In the genomic region with DNA sequence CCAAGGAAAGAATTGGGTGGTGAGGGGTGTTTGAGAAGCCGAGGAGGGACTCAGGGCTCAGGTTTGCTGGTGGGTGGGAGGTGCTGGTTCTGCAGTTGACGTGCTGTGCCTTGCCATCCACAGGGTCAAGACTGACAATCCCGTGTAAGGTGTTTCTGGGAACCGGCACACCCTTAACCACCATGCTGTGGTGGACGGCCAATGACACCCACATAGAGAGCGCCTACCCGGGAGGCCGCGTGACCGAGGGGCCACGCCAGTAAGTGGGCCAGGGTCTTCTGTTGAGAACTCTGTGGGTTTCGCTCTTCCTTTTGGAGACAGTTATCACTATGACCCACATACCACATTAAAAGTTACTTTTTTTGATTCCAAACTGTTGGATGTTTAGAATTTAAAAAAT, we compare ENCODE assay signal across 17 cellular contexts. TPM values are rescaled to one million over a fixed set of nuclear protein-coding genes. Genes with fewer than 3 reads are reported as not detected.
A peak's percentile ranks its signal among the peaks of the same experiment; 100 is the strongest.
DNase-seq lines count a peak whose midpoint lies in the region; ATAC-seq, FAIRE-seq and TF ChIP-seq lines count a peak whose summit lies in the region.
"Had no signal": no experiment of that assay in that cellular context is flagged by ENCODE, and none has a peak within 500 bp of the region (broad histone marks: within the 10 kb centered on the region; RNA-seq: fewer than 3 reads in every experiment).

No MANE protein-coding gene starts in this region.

- H3K9me2 ChIP-seq in GM23338 (ENCODE audit: insufficient read depth) = 0 out of 2 replicates have a peak, but pooled peaks cover 4% of the 10 kb centered on the region

- no peaks in the 10 kb centered on the region for H3K27me3 ChIP-seq in GM23338 (ENCODE audit: insufficient read depth)
- H3K27me3 ChIP-seq in GM12878 (replicated peaks in 1 of 2; ENCODE audit: control insufficient read depth in 2 of 2, insufficient read depth in 2 of 2, low read length in 1 of 2) = no peaks in the 10 kb centered on the region
- no peaks in the 10 kb centered on the region for H3K27me3 ChIP-seq in neutrophil
- no peaks in the 10 kb centered on the region for H3K27me3 ChIP-seq in vagina

- no peak for TF ChIP-seq EP300 in GM12878 (IDR thresholded peaks at IDR 0.05; ENCODE audit: borderline replicate concordance in 1 of 2, control insufficient read depth in 1 of 2, low read depth in 2 of 2, low read length in 2 of 2)

- TF ChIP-seq RAD21 in GM12878 (IDR thresholded peaks at IDR 0.05; ENCODE audit: insufficient read depth, low read depth, low read length) = no peak

- WGBS in GM12878 (ENCODE audit: insufficient coverage, insufficient replicate concordance, low lambda C conversion rate, missing lambda C conversion rate) = 56% methylated on average over 12 of the region's 12 CpGs

- no peaks in the 10 kb centered on the region for H3K4me1 ChIP-seq in GM23338 (ENCODE audit: insufficient read depth)
- peaks cover 7% of the 10 kb centered on the region for H3K4me1 ChIP-seq in GM12878 (ENCODE audit: control insufficient read depth, insufficient read depth, low read length)
- H3K4me1 ChIP-seq in neutrophil (ENCODE audit: control insufficient read depth in 1 of 2, insufficient read depth in 1 of 2, low read depth in 1 of 2, low read length in 1 of 2) = peaks cover 8 to 11% of the 10 kb centered on the region in 2 experiments
- H3K4me1 ChIP-seq in vagina = peaks cover 38% of the 10 kb centered on the region
- H3K4me1 ChIP-seq: HAP-1 had no signal

- SMC1A ChIA-PET in GM12878 (lab: Charles Lee; ENCODE audit: uncharacterized antibody, unreplicated experiment) = interaction anchor here (0.6 to 7.4 kb wide), 24 partner anchors 11 to 219 kb away, joined by 3 to 157 read pairs (median 24); no protein-coding TSS in a partner anchor

- RAD21 ChIA-PET in GM12878 (lab: Charles Lee; ENCODE audit: unreplicated experiment) = interaction anchor here (0.6 to 6.1 kb wide), 22 partner anchors 10 to 231 kb away, joined by 3 to 115 read pairs (median 16); no protein-coding TSS in a partner anchor

- H3K4me2 ChIP-seq in GM23338 (no peak overlapping the region), GM12878 (ENCODE audit: control insufficient read depth, insufficient read depth) (no peak overlapping the region)

- H3K9me3 ChIP-seq in GM12878 (replicated peaks; ENCODE audit: control insufficient read depth, insufficient read depth, low read length) (no peaks in the 10 kb centered on the region; the same call in 2 of the 3 replicates), neutrophil (no peaks in the 10 kb centered on the region), vagina (no peaks in the 10 kb centered on the region)
- H3K9me3 ChIP-seq: HAP-1 had no signal

- H3K27ac Mint-ChIP-seq in GM23338 = no peak overlapping the region
- H3K27ac Mint-ChIP-seq: IgD-negative memory B cell had no signal

- DNase-seq in GM23338 (ENCODE audit: low spot score) = no peak
- DNase-seq in GM12878 (ENCODE audit: low read depth, low spot score) = no peak
- DNase-seq in vagina (ENCODE audit: extremely low spot score in 2 of 2) = no peak
- no peak for DNase-seq in NCI-H345 (lab: John Stamatoyannopoulos, UW)
- DNase-seq in head of caudate nucleus = no peak
- DNase-seq in glomerular visceral epithelial cell (ENCODE audit: extremely low spot score) = no peak
- DNase-seq: C1 segment of cervical spinal cord, DMS153, EL, NCI-H1417, NCI-H2029, NCI-H510A treated with DMSO at 0.1 percent for 48 hours, SHP77 treated with DMSO at 0.1 percent for 48 hours had no signal

- H3K79me2 ChIP-seq in GM23338 (replicated peaks; ENCODE audit: insufficient read depth) (no peaks in the 10 kb centered on the region), GM12878 (ENCODE audit: control insufficient read depth, insufficient read depth, low read length) (no peaks in the 10 kb centered on the region)

- no peak overlapping the region for H3K4me3 Mint-ChIP-seq in GM23338

- intact Hi-C loops in GM12878 (cut with micrococcal nuclease; ENCODE audit: unreplicated experiment) = loop anchor here (2.0 to 5.0 kb wide), 2 partner anchors 76 to 143 kb away; no protein-coding TSS in a partner anchor
- intact Hi-C loops in vagina (cut with DNase I) = loop anchor here (5.0 kb wide), 2 partner anchors 38 to 118 kb away; partner anchors contain the start of gene IL1R1
- intact Hi-C loops in head of caudate nucleus (cut with DNase I) = loop anchor here (5.0 kb wide), 1 partner anchor 218 kb away; no protein-coding TSS in a partner anchor

- in situ Hi-C loops in GM12878 (cut with MboI) = loop anchor here (5.0 kb wide), 3 partner anchors 213 to 423 kb away; no protein-coding TSS in a partner anchor

- BruUV-seq in GM12878 (replicated peaks; lab: Mats Ljungman, UMichigan) = no TSS peak

- no peaks in the 10 kb centered on the region for H3K9me3 Mint-ChIP-seq in GM23338
- H3K9me3 Mint-ChIP-seq: IgD-negative memory B cell had no signal

- H3K27ac ChIP-seq in GM23338 (ENCODE audit: low read depth) (no peak overlapping the region), GM12878 (ENCODE audit: control insufficient read depth, insufficient read depth) (peak overlapping the region; percentile 55), neutrophil (peak overlapping the region; percentile 70), vagina (peak overlapping the region; percentile 82)

- no peak for ATAC-seq in GM23338
- no peak for ATAC-seq in GM12878

- POLR2A ChIA-PET in GM12878 (lab: Charles Lee) = interaction anchor here (0.6 to 5.8 kb wide), 10 partner anchors 9 to 215 kb away, joined by 3 to 35 read pairs (median 7); no protein-coding TSS in a partner anchor

- H3K4me3 ChIP-seq in GM23338 (no peak overlapping the region), GM12878 (no peak overlapping the region), neutrophil (ENCODE audit: low read depth in 1 of 2, low read length in 1 of 2) (no peak overlapping the region), vagina (no peak overlapping the region)
- H3K4me3 ChIP-seq: HAP-1 had no signal

- no peak overlapping the region for H3K9ac ChIP-seq in GM12878 (ENCODE audit: control insufficient read depth, insufficient read depth, low read length)

- H4K20me1 ChIP-seq in GM23338 (replicated peaks; ENCODE audit: insufficient read depth) (0 out of 2 replicates have a peak, but pooled peaks cover 4% of the 10 kb centered on the region), GM12878 (ENCODE audit: control insufficient read depth, insufficient read depth) (no peaks in the 10 kb centered on the region)

- CTCF ChIA-PET in GM12878 (lab: Yijun Ruan, JAX) = interaction anchor here (0.8 to 15.7 kb wide), 13 partner anchors 9 to 214 kb away, joined by 3 to 370 read pairs (median 5); no protein-coding TSS in a partner anchor

- 0 out of 2 replicates have a peak overlapping the region, but pooled peaks have one; percentile 5 for H2AFZ ChIP-seq in GM23338
- no peak overlapping the region for H2AFZ ChIP-seq in GM12878 (ENCODE audit: control insufficient read depth, low read depth, low read length)

- no peaks in the 10 kb centered on the region for H3F3A ChIP-seq in GM23338 (replicated peaks; ENCODE audit: low read depth)

- H3K27me3 Mint-ChIP-seq in GM23338 (ENCODE audit: insufficient read depth, low read depth, poor library complexity) = peaks cover 5% of the 10 kb centered on the region

- TF ChIP-seq CTCF in GM23338 (conservative IDR thresholded peaks at IDR 0.05; ENCODE audit: low read depth in 2 of 2) = no peak
- TF ChIP-seq CTCF in GM12878 (IDR thresholded peaks at IDR 0.05 in 2 of 3, conservative IDR thresholded peaks at IDR 0.05 in 1 of 3; ENCODE audit: control insufficient read depth in 2 of 3, extremely low read depth in 1 of 3, insufficient read depth in 1 of 3, low read depth in 3 of 3, low read length in 3 of 3) = no peak
- no peak for TF ChIP-seq CTCF in neutrophil (IDR thresholded peaks at IDR 0.05)
- no peak for TF ChIP-seq CTCF in vagina (IDR thresholded peaks at IDR 0.05)

- no peaks in the 10 kb centered on the region for H3K36me3 ChIP-seq in GM23338 (ENCODE audit: insufficient read depth)
- no peaks in the 10 kb centered on the region for H3K36me3 ChIP-seq in GM12878 (ENCODE audit: control insufficient read depth in 2 of 2, insufficient read depth in 2 of 2, low read length in 1 of 2)
- H3K36me3 ChIP-seq in neutrophil = peaks cover 100% of the 10 kb centered on the region
- H3K36me3 ChIP-seq in vagina = no peaks in the 10 kb centered on the region
- H3K36me3 ChIP-seq: HAP-1 had no signal

- no peak for FAIRE-seq in GM12878 (lab: Jason Lieb, UNC)

- TF ChIP-seq POLR2A in GM12878 (IDR thresholded peaks at IDR 0.05; ENCODE audit: low read depth, low read length) = no peak
- no peak for TF ChIP-seq POLR2A in vagina (IDR thresholded peaks at IDR 0.05)

- no peaks in the 10 kb centered on the region for H3K4me1 Mint-ChIP-seq in GM23338

- no peaks in the 10 kb centered on the region for H3K36me3 Mint-ChIP-seq in GM23338 (ENCODE audit: low read depth)
- H3K36me3 Mint-ChIP-seq: IgD-negative memory B cell had no signal

TF ChIP-seq in GM23338, 12 proteins besides CTCF, POLR2A, EP300 and RAD21 (continues in another document):
- TF ChIP-seq JUNB (IDR thresholded peaks at IDR 0.05; ENCODE audit: unreplicated experiment) (no peak), CREB1 (CRISPR knock-in tag; IDR thresholded peaks at IDR 0.05; ENCODE audit: low read depth) (no peak)

RNA-seq across cellular contexts. Expression of gene IL1R2, which starts 32.6 kb away (rescaled TPM):
- total RNA-seq in GM23338 (2014; rRNA removed; shearing (Covaris generic)) = not detected in 2 replicates
- polyA plus RNA-seq in GM23338 (2016; fragmentation: Nextera tagmentation; extraction: Ambion mirVana) (not detected in 2 replicates), GM12878 (2011; rRNA removed) (6.4 and 7.1 TPM in 2 replicates), GM12878 (2014; fragmentation: Illumina TruSeq; extraction: Trizol) (0.53 and 0.71 TPM in 2 replicates), GM12878 (2014; fragmentation: Nextera tagmentation; extraction: Ambion mirVana) (under 1 TPM; 0.44 to 0.60 TPM), GM12878 (2014; rRNA removed) (0.36 and 0.55 TPM in 2 replicates), GM12878 (2016; fragmentation: Nextera tagmentation; extraction: Ambion mirVana) (1 to 10 TPM; 2.2 to 2.6 TPM)
- total RNA-seq in GM12878 (2013; cell fraction: nucleolus; rRNA removed) = 2.3 and 4.4 TPM in 2 replicates
- total RNA-seq in GM12878 (2014; rRNA removed) (0.33 and 1.4 TPM in 2 replicates), GM12878 (2014; rRNA removed; fragmentation: Illumina TruSeq; extraction: Trizol) (0.41 and 0.54 TPM in 2 replicates), GM12878 (2021) (0.35 and 0.64 TPM in 2 replicates), vagina (63.3 TPM)
- polyA plus RNA-seq in GM12878 (2011; ENCODE audit: low read depth) = 3.1 TPM
- 6.0 and 7.2 TPM in 2 replicates for polyA plus RNA-seq in GM12878 (2011; cell fraction: cytosol; rRNA removed)
- polyA plus RNA-seq in GM12878 (2011; cell fraction: nucleus; rRNA removed) = 4.4 and 4.8 TPM in 2 replicates
- 2.5 and 5.5 TPM in 2 replicates for polyA plus RNA-seq in GM12878 (2012)
- polyA minus RNA-seq in GM12878 (2011; rRNA and poly(A)+ RNA removed) = 3.3 and 4.2 TPM in 2 replicates
- polyA minus RNA-seq in GM12878 (2011; cell fraction: cytosol; rRNA and poly(A)+ RNA removed) = 2.0 TPM in 1 of 2 replicates, not detected in the other
- polyA minus RNA-seq in GM12878 (2011; cell fraction: nucleus; rRNA and poly(A)+ RNA removed) = 1.1 and 1.5 TPM in 2 replicates
- total RNA-seq: LHCN-M2 had no signal
- polyA plus RNA-seq: IgD-negative memory B cell had no signal

Comparison
In these comparisons a context has a peak if more than half of its experiments do, and no peak if none do; other contexts are left out.
1. RNA of gene IL1R2, which starts 32.6 kb away (total RNA-seq): 63.3 TPM in vagina (single experiment); 0.33 to 4.4 TPM in GM12878 and not detected in GM23338; every median in the first group is over 10 times any median in the second.